In the genomic region with DNA sequence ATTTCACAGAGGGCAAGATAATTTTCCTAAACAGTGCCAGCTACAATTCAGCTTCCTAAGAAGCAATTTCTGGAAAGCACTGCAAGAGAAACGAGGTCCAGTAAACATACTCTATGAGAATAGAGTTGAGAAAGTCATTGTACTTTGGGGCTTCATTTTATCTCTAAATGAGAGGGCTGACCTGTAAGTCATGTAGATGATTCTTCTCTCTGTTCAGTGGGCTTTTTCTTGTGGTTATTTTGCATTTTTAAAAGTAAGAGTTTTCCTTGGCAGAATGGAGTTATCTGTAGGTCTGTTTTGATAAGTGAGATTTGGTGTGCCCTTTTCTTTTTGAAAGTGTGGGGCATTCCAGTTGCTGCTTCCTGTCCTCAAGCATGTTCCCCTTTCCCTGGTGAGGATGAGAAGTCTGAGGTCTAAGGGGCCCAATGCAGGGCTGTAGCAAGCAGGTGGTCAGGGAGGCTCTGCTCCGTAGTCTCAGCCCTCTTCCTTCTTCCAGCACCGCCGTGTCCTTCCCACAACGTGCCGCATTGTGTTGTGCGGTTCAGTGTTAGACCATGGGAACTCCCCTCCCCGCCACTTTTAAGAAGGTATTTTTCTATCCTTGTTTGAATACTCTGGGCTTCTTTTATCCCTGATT, we compare ENCODE assay signal across 1 cellular context.
TF ChIP-seq lines count a peak whose summit lies in the region.

No MANE protein-coding gene starts in this region.

TF ChIP-seq in GM23338, 12 proteins besides CTCF, POLR2A, EP300 and RAD21 (continued from another document):
- TF ChIP-seq, protein P1, sequence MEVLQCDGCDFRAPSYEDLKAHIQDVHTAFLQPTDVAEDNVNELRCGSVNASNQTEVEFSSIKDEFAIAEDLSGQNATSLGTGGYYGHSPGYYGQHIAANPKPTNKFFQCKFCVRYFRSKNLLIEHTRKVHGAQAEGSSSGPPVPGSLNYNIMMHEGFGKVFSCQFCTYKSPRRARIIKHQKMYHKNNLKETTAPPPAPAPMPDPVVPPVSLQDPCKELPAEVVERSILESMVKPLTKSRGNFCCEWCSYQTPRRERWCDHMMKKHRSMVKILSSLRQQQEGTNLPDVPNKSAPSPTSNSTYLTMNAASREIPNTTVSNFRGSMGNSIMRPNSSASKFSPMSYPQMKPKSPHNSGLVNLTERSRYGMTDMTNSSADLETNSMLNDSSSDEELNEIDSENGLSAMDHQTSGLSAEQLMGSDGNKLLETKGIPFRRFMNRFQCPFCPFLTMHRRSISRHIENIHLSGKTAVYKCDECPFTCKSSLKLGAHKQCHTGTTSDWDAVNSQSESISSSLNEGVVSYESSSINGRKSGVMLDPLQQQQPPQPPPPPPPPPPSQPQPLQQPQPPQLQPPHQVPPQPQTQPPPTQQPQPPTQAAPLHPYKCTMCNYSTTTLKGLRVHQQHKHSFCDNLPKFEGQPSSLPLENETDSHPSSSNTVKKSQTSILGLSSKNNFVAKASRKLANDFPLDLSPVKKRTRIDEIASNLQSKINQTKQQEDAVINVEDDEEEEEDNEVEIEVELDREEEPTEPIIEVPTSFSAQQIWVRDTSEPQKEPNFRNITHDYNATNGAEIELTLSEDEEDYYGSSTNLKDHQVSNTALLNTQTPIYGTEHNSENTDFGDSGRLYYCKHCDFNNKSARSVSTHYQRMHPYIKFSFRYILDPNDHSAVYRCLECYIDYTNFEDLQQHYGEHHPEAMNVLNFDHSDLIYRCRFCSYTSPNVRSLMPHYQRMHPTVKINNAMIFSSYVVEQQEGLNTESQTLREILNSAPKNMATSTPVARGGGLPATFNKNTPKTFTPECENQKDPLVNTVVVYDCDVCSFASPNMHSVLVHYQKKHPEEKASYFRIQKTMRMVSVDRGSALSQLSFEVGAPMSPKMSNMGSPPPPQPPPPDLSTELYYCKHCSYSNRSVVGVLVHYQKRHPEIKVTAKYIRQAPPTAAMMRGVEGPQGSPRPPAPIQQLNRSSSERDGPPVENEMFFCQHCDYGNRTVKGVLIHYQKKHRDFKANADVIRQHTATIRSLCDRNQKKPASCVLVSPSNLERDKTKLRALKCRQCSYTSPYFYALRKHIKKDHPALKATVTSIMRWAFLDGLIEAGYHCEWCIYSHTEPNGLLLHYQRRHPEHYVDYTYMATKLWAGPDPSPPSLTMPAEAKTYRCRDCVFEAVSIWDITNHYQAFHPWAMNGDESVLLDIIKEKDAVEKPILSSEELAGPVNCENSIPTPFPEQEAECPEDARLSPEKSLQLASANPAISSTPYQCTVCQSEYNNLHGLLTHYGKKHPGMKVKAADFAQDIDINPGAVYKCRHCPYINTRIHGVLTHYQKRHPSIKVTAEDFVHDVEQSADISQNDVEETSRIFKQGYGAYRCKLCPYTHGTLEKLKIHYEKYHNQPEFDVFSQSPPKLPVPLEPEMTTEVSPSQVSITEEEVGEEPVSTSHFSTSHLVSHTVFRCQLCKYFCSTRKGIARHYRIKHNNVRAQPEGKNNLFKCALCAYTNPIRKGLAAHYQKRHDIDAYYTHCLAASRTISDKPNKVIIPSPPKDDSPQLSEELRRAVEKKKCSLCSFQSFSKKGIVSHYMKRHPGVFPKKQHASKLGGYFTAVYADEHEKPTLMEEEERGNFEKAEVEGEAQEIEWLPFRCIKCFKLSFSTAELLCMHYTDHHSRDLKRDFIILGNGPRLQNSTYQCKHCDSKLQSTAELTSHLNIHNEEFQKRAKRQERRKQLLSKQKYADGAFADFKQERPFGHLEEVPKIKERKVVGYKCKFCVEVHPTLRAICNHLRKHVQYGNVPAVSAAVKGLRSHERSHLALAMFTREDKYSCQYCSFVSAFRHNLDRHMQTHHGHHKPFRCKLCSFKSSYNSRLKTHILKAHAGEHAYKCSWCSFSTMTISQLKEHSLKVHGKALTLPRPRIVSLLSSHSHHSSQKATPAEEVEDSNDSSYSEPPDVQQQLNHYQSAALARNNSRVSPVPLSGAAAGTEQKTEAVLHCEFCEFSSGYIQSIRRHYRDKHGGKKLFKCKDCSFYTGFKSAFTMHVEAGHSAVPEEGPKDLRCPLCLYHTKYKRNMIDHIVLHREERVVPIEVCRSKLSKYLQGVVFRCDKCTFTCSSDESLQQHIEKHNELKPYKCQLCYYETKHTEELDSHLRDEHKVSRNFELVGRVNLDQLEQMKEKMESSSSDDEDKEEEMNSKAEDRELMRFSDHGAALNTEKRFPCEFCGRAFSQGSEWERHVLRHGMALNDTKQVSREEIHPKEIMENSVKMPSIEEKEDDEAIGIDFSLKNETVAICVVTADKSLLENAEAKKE (CRISPR knock-in tag; IDR thresholded peaks at IDR 0.05), result no peak
- TF ChIP-seq NANOG (IDR thresholded peaks at IDR 0.05; ENCODE audit: borderline replicate concordance), result no peak
